In genomic region chr3:72636947-72637647, GRCh38 we compare ENCODE assay signal across 17 cellular contexts.
"Had no signal": no experiment of that assay in that cellular context is flagged by ENCODE, and none has a peak within 500 bp of the region (broad histone marks: within the 10 kb centered on the region; RNA-seq: fewer than 3 reads in every experiment).

No MANE protein-coding gene starts in this region.

- H3K4me3 ChIP-seq: left ventricle myocardium inferior, mucosa of descending colon, testis had no signal

- DNase-seq: activated CD4-positive, alpha-beta T cell treated with anti-CD3 and anti-CD28 coated beads for 1 hour; activated CD4-positive, alpha-beta T cell treated with anti-CD3 and anti-CD28 coated beads, Interleukin-2, amount 50 U/mL, for 4 hours; hippocampal formation; kidney; left ventricle myocardium inferior; mucosa of descending colon; naive thymus-derived CD8-positive, alpha-beta T cell; right cardiac atrium; small intestine; stimulated activated CD4-positive, alpha-beta T cell treated with anti-CD3 and anti-CD28 coated beads, Interleukin-4, amount 100 ng/mL, for 24 hours; stimulated activated naive CD8-positive, alpha-beta T cell treated with anti-CD3 and anti-CD28 coated beads, Interleukin-15, Interleukin-2, amounts not matched to agents 100 U/mL and 50 U/mL, for 24 hours; T-helper 1 cell; T1000; testis had no signal

- H3K9me3 ChIP-seq: mucosa of descending colon, testis had no signal

- FAIRE-seq: kidney, small intestine had no signal

- H3K4me1 ChIP-seq: left ventricle myocardium inferior, testis had no signal

- H3K4me3 Mint-ChIP-seq: naive thymus-derived CD8-positive, alpha-beta T cell had no signal

- H3K36me3 ChIP-seq: left ventricle myocardium inferior had no signal

- H3K27me3 ChIP-seq: testis had no signal

- H3K27ac Mint-ChIP-seq: activated naive CD4-positive, alpha-beta T cell treated with anti-CD3 and anti-CD28 coated beads, Interleukin-2, amount 50 U/mL, for 72 hours; naive thymus-derived CD8-positive, alpha-beta T cell; progenitor cell of endocrine pancreas had no signal

- H3K27me3 Mint-ChIP-seq: progenitor cell of endocrine pancreas had no signal

- H3K27ac ChIP-seq: left ventricle myocardium inferior, testis, VCaP had no signal
